Comparison of ENCODE assay signal across 8 cellular contexts in the genomic region with DNA sequence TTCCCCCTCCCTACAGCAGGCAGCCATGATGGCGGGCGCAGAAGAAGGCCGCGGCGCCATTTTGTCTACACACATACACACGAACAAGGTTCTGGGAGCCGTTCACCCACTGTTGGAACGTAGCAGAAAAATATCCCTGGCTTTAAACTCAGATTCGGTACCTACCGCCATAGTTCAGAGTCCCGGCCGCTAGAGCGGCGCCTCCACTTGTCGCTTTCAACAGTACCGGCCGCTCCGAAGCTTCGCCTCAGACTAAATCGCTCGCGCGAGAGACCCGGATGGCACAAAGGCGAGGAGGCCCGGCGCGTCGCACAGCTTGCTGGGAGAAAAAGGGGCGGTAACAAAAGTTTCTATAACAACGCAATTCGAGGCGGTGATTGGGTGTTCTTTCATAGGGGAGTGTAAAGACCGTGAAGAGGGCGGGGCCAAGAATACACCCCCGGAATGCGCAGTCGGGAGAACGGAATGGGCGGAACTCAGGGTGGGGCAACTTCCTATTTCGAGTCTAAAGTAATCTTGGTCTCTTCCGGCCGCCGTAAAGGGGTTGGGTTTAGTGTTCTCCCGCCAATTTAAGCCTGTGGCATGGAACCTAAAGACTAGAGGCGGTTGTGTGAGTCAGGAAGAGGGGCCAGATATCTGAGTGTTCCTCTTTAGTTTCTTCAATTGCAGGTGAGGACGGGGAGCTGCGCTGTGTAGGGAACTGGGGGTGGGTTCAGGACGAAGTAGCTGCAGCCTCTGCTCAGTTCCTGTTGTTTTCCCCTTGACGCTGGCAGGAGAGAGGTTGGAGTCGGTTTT. TPM values are rescaled to one million over a fixed set of nuclear protein-coding genes. Genes with fewer than 3 reads are reported as not detected.
DNase-seq lines count a peak whose midpoint lies in the region; ATAC-seq and TF ChIP-seq lines count a peak whose summit lies in the region.

A gene with protein sequence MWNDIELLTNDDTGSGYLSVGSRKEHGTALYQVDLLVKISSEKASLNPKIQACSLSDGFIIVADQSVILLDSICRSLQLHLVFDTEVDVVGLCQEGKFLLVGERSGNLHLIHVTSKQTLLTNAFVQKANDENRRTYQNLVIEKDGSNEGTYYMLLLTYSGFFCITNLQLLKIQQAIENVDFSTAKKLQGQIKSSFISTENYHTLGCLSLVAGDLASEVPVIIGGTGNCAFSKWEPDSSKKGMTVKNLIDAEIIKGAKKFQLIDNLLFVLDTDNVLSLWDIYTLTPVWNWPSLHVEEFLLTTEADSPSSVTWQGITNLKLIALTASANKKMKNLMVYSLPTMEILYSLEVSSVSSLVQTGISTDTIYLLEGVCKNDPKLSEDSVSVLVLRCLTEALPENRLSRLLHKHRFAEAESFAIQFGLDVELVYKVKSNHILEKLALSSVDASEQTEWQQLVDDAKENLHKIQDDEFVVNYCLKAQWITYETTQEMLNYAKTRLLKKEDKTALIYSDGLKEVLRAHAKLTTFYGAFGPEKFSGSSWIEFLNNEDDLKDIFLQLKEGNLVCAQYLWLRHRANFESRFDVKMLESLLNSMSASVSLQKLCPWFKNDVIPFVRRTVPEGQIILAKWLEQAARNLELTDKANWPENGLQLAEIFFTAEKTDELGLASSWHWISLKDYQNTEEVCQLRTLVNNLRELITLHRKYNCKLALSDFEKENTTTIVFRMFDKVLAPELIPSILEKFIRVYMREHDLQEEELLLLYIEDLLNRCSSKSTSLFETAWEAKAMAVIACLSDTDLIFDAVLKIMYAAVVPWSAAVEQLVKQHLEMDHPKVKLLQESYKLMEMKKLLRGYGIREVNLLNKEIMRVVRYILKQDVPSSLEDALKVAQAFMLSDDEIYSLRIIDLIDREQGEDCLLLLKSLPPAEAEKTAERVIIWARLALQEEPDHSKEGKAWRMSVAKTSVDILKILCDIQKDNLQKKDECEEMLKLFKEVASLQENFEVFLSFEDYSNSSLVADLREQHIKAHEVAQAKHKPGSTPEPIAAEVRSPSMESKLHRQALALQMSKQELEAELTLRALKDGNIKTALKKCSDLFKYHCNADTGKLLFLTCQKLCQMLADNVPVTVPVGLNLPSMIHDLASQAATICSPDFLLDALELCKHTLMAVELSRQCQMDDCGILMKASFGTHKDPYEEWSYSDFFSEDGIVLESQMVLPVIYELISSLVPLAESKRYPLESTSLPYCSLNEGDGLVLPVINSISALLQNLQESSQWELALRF (N-terminal part only) (plus strand): TSS at position 567 of the 795 bp plus-strand sequence. CDS start 2,815 bp downstream, outside the sequence.
A gene with protein sequence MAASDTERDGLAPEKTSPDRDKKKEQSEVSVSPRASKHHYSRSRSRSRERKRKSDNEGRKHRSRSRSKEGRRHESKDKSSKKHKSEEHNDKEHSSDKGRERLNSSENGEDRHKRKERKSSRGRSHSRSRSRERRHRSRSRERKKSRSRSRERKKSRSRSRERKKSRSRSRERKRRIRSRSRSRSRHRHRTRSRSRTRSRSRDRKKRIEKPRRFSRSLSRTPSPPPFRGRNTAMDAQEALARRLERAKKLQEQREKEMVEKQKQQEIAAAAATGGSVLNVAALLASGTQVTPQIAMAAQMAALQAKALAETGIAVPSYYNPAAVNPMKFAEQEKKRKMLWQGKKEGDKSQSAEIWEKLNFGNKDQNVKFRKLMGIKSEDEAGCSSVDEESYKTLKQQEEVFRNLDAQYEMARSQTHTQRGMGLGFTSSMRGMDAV (minus strand): TSS at position 254 of the 795 bp plus-strand sequence. CDS start 83 bp downstream, at position 171.

- H3K27me3 ChIP-seq in left ventricle myocardium inferior (ENCODE audit: low read depth) = no peaks in the 10 kb centered on the region

- peaks cover 55% of the 10 kb centered on the region for H3K4me1 ChIP-seq in left ventricle myocardium inferior

- DNase-seq in NCI-H1694 (lab: John Stamatoyannopoulos, UW) (peak; percentile 98), amygdala (lab: John Stamatoyannopoulos, UW) (peak; percentile 90 to 100 (median 98)), left ventricle myocardium inferior (peak; percentile 96), progenitor cell of endocrine pancreas (ENCODE audit: low spot score, unreplicated experiment) (peak; percentile 96), ureter (ENCODE audit: low spot score) (peak; percentile 99)

- TF ChIP-seq CTCF in left ventricle myocardium inferior (IDR thresholded peaks at IDR 0.05; ENCODE audit: borderline replicate concordance) (no peak), progenitor cell of endocrine pancreas (IDR thresholded peaks at IDR 0.05; ENCODE audit: unreplicated experiment) (no peak)

- H3K9me3 Mint-ChIP-seq in progenitor cell of endocrine pancreas (ENCODE audit: low read depth) = no peaks in the 10 kb centered on the region

- no peaks in the 10 kb centered on the region for H3K9me3 ChIP-seq in left ventricle myocardium inferior (replicated peaks)

- H3K4me3 ChIP-seq in left ventricle myocardium inferior = peak within 1 kb of the TSS; percentile 75

- peak within 1 kb of the TSS; percentile 2 for H3K27ac Mint-ChIP-seq in progenitor cell of endocrine pancreas

- peak; percentile 82 for ATAC-seq in HG02884 (IDR thresholded peaks at IDR 0.05; ENCODE audit: unreplicated experiment)

- TF ChIP-seq POLR2A in GM15510 (IDR thresholded peaks at IDR 0.05; ENCODE audit: borderline replicate concordance, extremely low read depth, insufficient read length) = peak; percentile 94

- H3K4me1 Mint-ChIP-seq in progenitor cell of endocrine pancreas (ENCODE audit: low read depth) = peaks cover 21% of the 10 kb centered on the region

- no peak within 1 kb of the TSS for H3K4me3 Mint-ChIP-seq in progenitor cell of endocrine pancreas (ENCODE audit: low read depth)

- intact Hi-C loops in T-helper 1 cell treated with Interleukin-12 subunit alpha and Interleukin-12 subunit beta and Interleukin-4 antibody, amounts not matched to agents 30 ng/mL and 1 ng/mL, for 36 hours (cut with micrococcal nuclease) = loop anchor here (1.0 to 5.0 kb wide), 20 partner anchors 26 to 1230 kb away; a partner anchor contains a TSS
- intact Hi-C loops in left ventricle myocardium inferior (cut with micrococcal nuclease) = no loop called here

- no peaks in the 10 kb centered on the region for H3K27me3 Mint-ChIP-seq in progenitor cell of endocrine pancreas

- peaks cover 9% of the 10 kb centered on the region for H3K36me3 Mint-ChIP-seq in progenitor cell of endocrine pancreas (ENCODE audit: insufficient read depth)

- peaks cover 13% of the 10 kb centered on the region for H3K36me3 ChIP-seq in left ventricle myocardium inferior

- peak within 1 kb of the TSS; percentile 99 for H3K27ac ChIP-seq in left ventricle myocardium inferior (replicated peaks)

RNA-seq across cellular contexts. Expression of the first gene that starts in this region (rescaled TPM):
- 99.7 and 101 TPM in 2 replicates for total RNA-seq in T-helper 1 cell treated with Interleukin-12 subunit alpha and Interleukin-12 subunit beta and Interleukin-4 antibody, amounts not matched to agents 30 ng/mL and 1 ng/mL, for 36 hours
- total RNA-seq in left ventricle myocardium inferior (1.4 TPM), progenitor cell of endocrine pancreas (62.9 and 65.4 TPM in 2 replicates), ureter (21.6 TPM)

RNA-seq across cellular contexts. Expression of the second gene that starts in this region (rescaled TPM):
- total RNA-seq in T-helper 1 cell treated with Interleukin-12 subunit alpha and Interleukin-12 subunit beta and Interleukin-4 antibody, amounts not matched to agents 30 ng/mL and 1 ng/mL, for 36 hours = 95.8 and 98.4 TPM in 2 replicates
- 35.8 TPM for total RNA-seq in left ventricle myocardium inferior
- total RNA-seq in progenitor cell of endocrine pancreas = 124 and 131 TPM in 2 replicates
- total RNA-seq in ureter = 72.5 TPM

Comparison
In these comparisons a context has a peak if more than half of its experiments do, and no peak if none do; other contexts are left out.
1. Peak in every context shown above with its lines: DNase-seq, ATAC-seq, H3K4me3 ChIP-seq and H3K27ac ChIP-seq.